In genomic region chr5:6712582-6713273, GRCh38 we compare ENCODE assay signal across 1 cellular context.
TF ChIP-seq lines count a peak whose summit lies in the region.

No MANE protein-coding gene starts in this region.

TF ChIP-seq in HepG2, 621 proteins besides CTCF, POLR2A, EP300 and RAD21 (continued from another document and continues in another):
- TF ChIP-seq ZBTB14 (CRISPR knock-in tag; IDR thresholded peaks at IDR 0.05) (peak; percentile 23; the same call in 1 of the 2 replicates), CENPBD1 (CRISPR knock-in tag; IDR thresholded peaks at IDR 0.05; ENCODE audit: borderline replicate concordance, low read depth) (peak; percentile 71; the same call in 1 of the 2 replicates), USF2 (IDR thresholded peaks at IDR 0.05; ENCODE audit: low read depth, low read length) (peak; percentile 5; the same call in 1 of the 2 replicates), USF2 (CRISPR knock-in tag; IDR thresholded peaks at IDR 0.05; ENCODE audit: borderline replicate concordance) (peak; percentile 56; the same call in 1 of the 2 replicates), MAFF (IDR thresholded peaks at IDR 0.05; ENCODE audit: low read depth, low read length) (no peak), CBX5 (CRISPR knock-in tag; IDR thresholded peaks at IDR 0.05; ENCODE audit: borderline replicate concordance) (no peak), ZFP1 (CRISPR knock-in tag; IDR thresholded peaks at IDR 0.05) (no peak), STAT6 (CRISPR knock-in tag; IDR thresholded peaks at IDR 0.05; ENCODE audit: borderline replicate concordance) (no peak), ZNF296 (CRISPR knock-in tag; conservative IDR thresholded peaks at IDR 0.05) (no peak; the same call in 1 of the 2 replicates), ZNF75D (CRISPR knock-in tag; IDR thresholded peaks at IDR 0.05; ENCODE audit: borderline replicate concordance) (no peak), BCL3 (CRISPR knock-in tag; IDR thresholded peaks at IDR 0.05) (peak; percentile 97), ZBTB7B (CRISPR knock-in tag; IDR thresholded peaks at IDR 0.05) (peak; percentile 82), ZNF232 (CRISPR knock-in tag; IDR thresholded peaks at IDR 0.05; ENCODE audit: borderline replicate concordance) (peak; percentile 84; the same call in 1 of the 2 replicates), NPAS2 (CRISPR knock-in tag; IDR thresholded peaks at IDR 0.05; ENCODE audit: borderline replicate concordance) (peak; percentile 80; the same call in 1 of the 2 replicates), ZNF235 (CRISPR knock-in tag; IDR thresholded peaks at IDR 0.05; ENCODE audit: borderline replicate concordance) (0 out of 2 replicates have a peak, but pooled peaks have one; percentile 49), GATAD1 (CRISPR knock-in tag; IDR thresholded peaks at IDR 0.05) (peak; percentile 72; the same call in 1 of the 2 replicates), PCBP1 (IDR thresholded peaks at IDR 0.05; ENCODE audit: borderline replicate concordance, low read depth, low read length) (no peak), ELK4 (CRISPR knock-in tag; IDR thresholded peaks at IDR 0.05; ENCODE audit: borderline replicate concordance) (no peak), ZNF251 (CRISPR knock-in tag; IDR thresholded peaks at IDR 0.05) (0 out of 2 replicates have a peak, but pooled peaks have one; percentile 12), HHEX (CRISPR knock-in tag; IDR thresholded peaks at IDR 0.05) (no peak), JARID2 (CRISPR knock-in tag; IDR thresholded peaks at IDR 0.05; ENCODE audit: insufficient replicate concordance) (no peak), ZNF275 (CRISPR knock-in tag; IDR thresholded peaks at IDR 0.05; ENCODE audit: borderline replicate concordance) (0 out of 2 replicates have a peak, but pooled peaks have one; percentile 34), ZSCAN31 (CRISPR knock-in tag; IDR thresholded peaks at IDR 0.05; ENCODE audit: low read depth) (peak; percentile 66), ZNF572 (CRISPR knock-in tag; IDR thresholded peaks at IDR 0.05) (no peak), NFRKB (IDR thresholded peaks at IDR 0.05) (no peak), ZNF282 (IDR thresholded peaks at IDR 0.05; ENCODE audit: partially characterized antibody) (no peak), MYC (CRISPR knock-in tag; IDR thresholded peaks at IDR 0.05; ENCODE audit: borderline replicate concordance) (peak; percentile 100), ZNF331 (CRISPR knock-in tag; IDR thresholded peaks at IDR 0.05) (no peak), FOXK1 (CRISPR knock-in tag; IDR thresholded peaks at IDR 0.05; ENCODE audit: borderline replicate concordance, low read depth) (no peak), CEBPB (IDR thresholded peaks at IDR 0.05; ENCODE audit: borderline replicate concordance, low read depth, low read length) (no peak), ZNF333 (CRISPR knock-in tag; IDR thresholded peaks at IDR 0.05; ENCODE audit: borderline replicate concordance) (peak; percentile 46; the same call in 1 of the 2 replicates), MXD4 (CRISPR knock-in tag; IDR thresholded peaks at IDR 0.05) (peak; percentile 95), KLF15 (CRISPR knock-in tag; IDR thresholded peaks at IDR 0.05; ENCODE audit: borderline replicate concordance) (no peak), ZNF260 (CRISPR knock-in tag; IDR thresholded peaks at IDR 0.05; ENCODE audit: borderline replicate concordance, low read depth) (no peak), ATF4 (CRISPR knock-in tag; IDR thresholded peaks at IDR 0.05) (no peak; a peak in 1 of 4 replicates), RFXANK (CRISPR knock-in tag; IDR thresholded peaks at IDR 0.05) (no peak), ZNF160 (CRISPR knock-in tag; IDR thresholded peaks at IDR 0.05) (peak; percentile 93; the same call in 1 of the 2 replicates), GMEB1 (CRISPR knock-in tag; IDR thresholded peaks at IDR 0.05; ENCODE audit: borderline replicate concordance) (peak; percentile 89), IRX3 (CRISPR knock-in tag; IDR thresholded peaks at IDR 0.05; ENCODE audit: borderline replicate concordance, low read depth) (0 out of 2 replicates have a peak, but pooled peaks have one; percentile 29), SIX1 (CRISPR knock-in tag; IDR thresholded peaks at IDR 0.05; ENCODE audit: borderline replicate concordance) (no peak), ZNF800 (CRISPR knock-in tag; IDR thresholded peaks at IDR 0.05) (no peak), POLR2G (IDR thresholded peaks at IDR 0.05; ENCODE audit: low read depth, low read length) (peak; percentile 87), ZNF280B (CRISPR knock-in tag; IDR thresholded peaks at IDR 0.05; ENCODE audit: borderline replicate concordance) (peak; percentile 65), DRAP1 (CRISPR knock-in tag; IDR thresholded peaks at IDR 0.05) (no peak; the same call in 1 of the 2 replicates)
